In genomic region chrX:133376422-133376821, GRCh38 we compare ENCODE assay signal across 22 cellular contexts. TPM values are rescaled to one million over a fixed set of nuclear protein-coding genes. Genes with fewer than 3 reads are reported as not detected.
"Had no signal": no experiment of that assay in that cellular context is flagged by ENCODE, and none has a peak within 500 bp of the region (broad histone marks: within the 10 kb centered on the region; RNA-seq: fewer than 3 reads in every experiment).

No MANE protein-coding gene starts in this region.

- H3K4me3 Mint-ChIP-seq: activated CD4-positive, alpha-beta T cell treated with anti-CD3 and anti-CD28 coated beads, Interleukin-2, amount 10 ng/mL, durations not matched to agents 24 days and 14 days; activated CD8-positive, alpha-beta memory T cell treated with anti-CD3 and anti-CD28 coated beads, Interleukin-2, amount 10 ng/mL, durations not matched to agents 7 days and 5 days; activated CD8-positive, alpha-beta T cell treated with anti-CD3 and anti-CD28 coated beads for 36 hours; activated naive CD8-positive, alpha-beta T cell treated with anti-CD3 and anti-CD28 coated beads, Interleukin-2, amount 50 U/mL, for 24 hours; immature natural killer cell; neural crest cell had no signal

- H3K36me3 Mint-ChIP-seq: activated CD8-positive, alpha-beta memory T cell treated with anti-CD3 and anti-CD28 coated beads, Interleukin-2, amount 10 ng/mL, durations not matched to agents 7 days and 5 days; immature natural killer cell had no signal

- H3K4me1 ChIP-seq: foreskin keratinocyte, spleen had no signal

- H3K9me3 ChIP-seq: body of pancreas, left ventricle myocardium inferior, spleen, thyroid gland had no signal

- H3K4me3 ChIP-seq: body of pancreas, left ventricle myocardium inferior, spleen, thyroid gland had no signal

- H3K4me1 Mint-ChIP-seq: activated CD4-positive, alpha-beta T cell treated with anti-CD3 and anti-CD28 coated beads, Interleukin-2, amount 10 ng/mL, durations not matched to agents 24 days and 14 days; activated CD8-positive, alpha-beta memory T cell treated with anti-CD3 and anti-CD28 coated beads, Interleukin-2, amount 10 ng/mL, durations not matched to agents 7 days and 5 days; activated naive CD8-positive, alpha-beta T cell treated with anti-CD3 and anti-CD28 coated beads, Interleukin-2, amount 50 U/mL, for 24 hours; immature natural killer cell had no signal

- ATAC-seq: activated CD4-positive, CD25-positive, alpha-beta regulatory T cell treated with anti-CD3 and anti-CD28 coated beads, Interleukin-2, amount 50 U/mL, for 24 hours; activated CD8-positive, alpha-beta memory T cell treated with anti-CD3 and anti-CD28 coated beads, Interleukin-2, amount 10 ng/mL, durations not matched to agents 7 days and 5 days; activated CD8-positive, alpha-beta T cell treated with anti-CD3 and anti-CD28 coated beads for 36 hours; activated naive CD8-positive, alpha-beta T cell treated with anti-CD3 and anti-CD28 coated beads, Interleukin-2, amount 50 U/mL, for 24 hours; body of pancreas; foreskin keratinocyte had no signal

- H3K9me3 Mint-ChIP-seq: activated CD4-positive, alpha-beta T cell treated with anti-CD3 and anti-CD28 coated beads, Interleukin-2, amount 10 ng/mL, durations not matched to agents 24 days and 14 days; activated CD8-positive, alpha-beta T cell treated with anti-CD3 and anti-CD28 coated beads for 36 hours; activated naive CD8-positive, alpha-beta T cell treated with anti-CD3 and anti-CD28 coated beads, Interleukin-2, amount 50 U/mL, for 24 hours; immature natural killer cell; neural crest cell had no signal

- H3K36me3 ChIP-seq: left ventricle myocardium inferior, spleen, thyroid gland had no signal

- H3K27me3 ChIP-seq: body of pancreas, foreskin keratinocyte, thyroid gland had no signal

- DNase-seq: activated CD4-positive, alpha-beta T cell treated with anti-CD3 and anti-CD28 coated beads, Interleukin-2, amount 10 ng/mL, durations not matched to agents 24 days and 14 days; activated CD8-positive, alpha-beta memory T cell treated with anti-CD3 and anti-CD28 coated beads, Interleukin-2, amount 10 ng/mL, durations not matched to agents 7 days and 5 days; activated CD8-positive, alpha-beta T cell treated with anti-CD3 and anti-CD28 coated beads for 36 hours; activated effector memory CD4-positive, alpha-beta T cell treated with anti-CD3 and anti-CD28 coated beads, Interleukin-2, amount 50 U/mL, for 16 hours; activated naive CD4-positive, alpha-beta T cell treated with anti-CD3 and anti-CD28 coated beads, Interleukin-2, amount 50 U/mL, for 16 hours; activated naive CD8-positive, alpha-beta T cell treated with anti-CD3 and anti-CD28 coated beads, Interleukin-2, amount 50 U/mL, for 24 hours; activated T-cell treated with anti-CD3 and anti-CD28 coated beads for 4 hours; dermis blood vessel endothelial cell; effector CD8-positive, alpha-beta T cell; foreskin keratinocyte; immature natural killer cell; kidney glomerular epithelial cell; retina; spleen; stimulated activated CD4-positive, alpha-beta T cell treated with anti-CD3 and anti-CD28 coated beads, Interleukin-4, amount 100 ng/mL, for 24 hours; stimulated activated naive CD4-positive, alpha-beta T cell treated with Interleukin-2 at 50 U/mL for 16 hours; T-helper 2 cell had no signal

- H3K27ac ChIP-seq: body of pancreas, foreskin keratinocyte, left ventricle myocardium inferior, spleen, thyroid gland had no signal

- H3K27me3 Mint-ChIP-seq: activated CD8-positive, alpha-beta T cell treated with anti-CD3 and anti-CD28 coated beads for 36 hours had no signal

- H3K27ac Mint-ChIP-seq: activated CD4-positive, alpha-beta T cell treated with anti-CD3 and anti-CD28 coated beads, Interleukin-2, amount 10 ng/mL, durations not matched to agents 24 days and 14 days; activated CD8-positive, alpha-beta memory T cell treated with anti-CD3 and anti-CD28 coated beads, Interleukin-2, amount 10 ng/mL, durations not matched to agents 7 days and 5 days; activated CD8-positive, alpha-beta T cell treated with anti-CD3 and anti-CD28 coated beads for 36 hours; activated naive CD8-positive, alpha-beta T cell treated with anti-CD3 and anti-CD28 coated beads, Interleukin-2, amount 50 U/mL, for 24 hours; immature natural killer cell had no signal

RNA-seq across cellular contexts. Expression of gene GPC4, which starts 38.9 kb away (rescaled TPM):
- total RNA-seq: activated CD8-positive, alpha-beta memory T cell treated with anti-CD3 and anti-CD28 coated beads, Interleukin-2, amount 10 ng/mL, durations not matched to agents 7 days and 5 days; activated CD8-positive, alpha-beta T cell treated with anti-CD3 and anti-CD28 coated beads for 36 hours had no signal
